In the genomic region with DNA sequence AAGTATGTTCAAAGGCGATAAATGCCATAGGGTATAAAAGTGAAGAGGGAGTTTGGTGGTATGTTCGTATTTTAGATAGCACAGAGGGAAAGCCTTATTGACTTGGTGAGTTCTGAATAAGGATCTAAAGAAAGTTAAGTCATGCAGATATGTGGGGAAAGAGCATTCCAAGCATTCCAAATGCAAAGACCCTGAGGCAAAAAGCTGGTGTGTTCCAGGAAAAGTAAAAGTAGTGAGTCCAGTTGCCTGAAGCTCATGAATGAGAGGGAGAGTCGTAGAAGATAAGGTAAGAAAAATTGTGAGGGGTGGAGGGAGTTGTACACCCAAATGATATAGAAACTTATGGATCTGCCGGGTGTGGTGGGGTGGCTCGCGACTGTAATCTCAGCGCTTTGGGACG, we compare ENCODE assay signal across 17 cellular contexts.
A peak's percentile ranks its signal among the peaks of the same experiment; 100 is the strongest.
DNase-seq lines count a peak whose midpoint lies in the region; ATAC-seq, FAIRE-seq and TF ChIP-seq lines count a peak whose summit lies in the region.
"Had no signal": no experiment of that assay in that cellular context is flagged by ENCODE, and none has a peak within 500 bp of the region (broad histone marks: within the 10 kb centered on the region; RNA-seq: fewer than 3 reads in every experiment).

No MANE protein-coding gene starts in this region.

- H3K4me3 Mint-ChIP-seq in MCF 10A (ENCODE audit: unreplicated experiment) (no peak overlapping the region), type B pancreatic cell (peak overlapping the region; percentile 39)
- H3K4me3 Mint-ChIP-seq: CD4-positive, CD25-positive, alpha-beta regulatory T cell had no signal

- intact Hi-C loops in MCF 10A (cut with micrococcal nuclease) (no loop called here), breast epithelium (cut with DNase I; ENCODE audit: low total_unique reads) (no loop called here), K562 (cut with micrococcal nuclease) (no loop called here)

- H3K79me2 ChIP-seq in K562 (ENCODE audit: control insufficient read depth, insufficient read depth, low read length): no peaks in the 10 kb centered on the region

- POLR2A ChIA-PET in MCF 10A (lab: Yijun Ruan, JAX): no interaction called here
- POLR2A ChIA-PET in K562 (lab: Yijun Ruan, JAX): no interaction called here

- H3K27ac ChIP-seq in breast epithelium (no peak overlapping the region), K562 (ENCODE audit: extremely low read depth, low read depth, low read length) (no peak overlapping the region)
- H3K27ac ChIP-seq: 22Rv1, transverse colon had no signal

- H3K9me3 ChIP-seq in breast epithelium (no peaks in the 10 kb centered on the region), K562 (replicated peaks; ENCODE audit: control insufficient read depth, insufficient read depth, low read depth, low read length) (no peaks in the 10 kb centered on the region), iPS-18c (ENCODE audit: control insufficient read depth, insufficient read depth, low read length) (no peaks in the 10 kb centered on the region)
- H3K9me3 ChIP-seq: MG63, SK-N-SH, transverse colon had no signal

- no peak overlapping the region for H3K4me2 ChIP-seq in K562 (ENCODE audit: insufficient read depth, low read length)
- H3K4me2 ChIP-seq: SK-N-SH had no signal

- no peaks in the 10 kb centered on the region for H4K20me1 ChIP-seq in K562 (replicated peaks; ENCODE audit: control insufficient read depth, insufficient read depth, low read length)

- H3K4me1 ChIP-seq in breast epithelium: no peaks in the 10 kb centered on the region
- H3K4me1 ChIP-seq in K562 (replicated peaks in 1 of 2; ENCODE audit: control insufficient read depth in 2 of 2, insufficient read depth in 2 of 2, low read length in 2 of 2): no peaks in the 10 kb centered on the region
- H3K4me1 ChIP-seq: transverse colon had no signal

- H3K9me3 Mint-ChIP-seq in MCF 10A (ENCODE audit: unreplicated experiment) (no peaks in the 10 kb centered on the region), type B pancreatic cell (peaks cover 4% of the 10 kb centered on the region)
- H3K9me3 Mint-ChIP-seq: CD4-positive, CD25-positive, alpha-beta regulatory T cell had no signal

- no peak overlapping the region for H2AFZ ChIP-seq in K562 (ENCODE audit: low read depth, low read length)

- no peak for TF ChIP-seq EP300 in K562 (IDR thresholded peaks at IDR 0.05; ENCODE audit: low read length)

- H3K36me3 ChIP-seq in breast epithelium (no peaks in the 10 kb centered on the region), K562 (ENCODE audit: control insufficient read depth, insufficient read depth, low read length) (no peaks in the 10 kb centered on the region)
- H3K36me3 ChIP-seq: MG63, transverse colon had no signal

- H3K4me1 Mint-ChIP-seq in MCF 10A (ENCODE audit: insufficient read depth, unreplicated experiment) (no peaks in the 10 kb centered on the region), type B pancreatic cell (ENCODE audit: unreplicated experiment) (peaks cover 11% of the 10 kb centered on the region)
- H3K4me1 Mint-ChIP-seq: CD4-positive, CD25-positive, alpha-beta regulatory T cell had no signal

- peak; percentile 21 for DNase-seq in MCF 10A (ENCODE audit: unreplicated experiment)
- DNase-seq in breast epithelium (ENCODE audit: low spot score in 2 of 2): no peak
- DNase-seq in K562 (ENCODE audit: extremely low read depth in 1 of 4, low spot score in 3 of 4): peak in 1 of 4 experiments; percentile 3
- no peak for DNase-seq in type B pancreatic cell (ENCODE audit: extremely low spot score, unreplicated experiment)
- DNase-seq in NCI-H146 (lab: John Stamatoyannopoulos, UW): no peak
- no peak for DNase-seq in activated CD4-positive, alpha-beta T cell treated with anti-CD3 and anti-CD28 coated beads, Interleukin-2, amount 50 U/mL, for 1 hour
- DNase-seq: activated gamma-delta T cell treated with Interleukin-2 at 50 U/mL for 16 hours; CD4-positive, CD25-positive, alpha-beta regulatory T cell; GF-D8; MG63; SK-N-SH; stimulated activated CD4-positive, alpha-beta T cell treated with anti-CD3 and anti-CD28 coated beads, Interleukin-4, amount 100 ng/mL, for 1 hour; transverse colon had no signal

- H3K27me3 ChIP-seq in breast epithelium: peaks cover 0 to 19% of the 10 kb centered on the region in 2 donors
- no peaks in the 10 kb centered on the region for H3K27me3 ChIP-seq in K562 (ENCODE audit: control insufficient read depth in 2 of 2, insufficient read depth in 2 of 2, low read length in 2 of 2)
- H3K27me3 ChIP-seq: MG63, transverse colon had no signal

- BruUV-seq in MCF 10A (replicated peaks; lab: Mats Ljungman, UMichigan): no TSS peak
- no TSS peak for BruUV-seq in K562 (replicated peaks; lab: Mats Ljungman, UMichigan)

- peaks cover 18% of the 10 kb centered on the region for H3K27me3 Mint-ChIP-seq in MCF 10A (ENCODE audit: insufficient read depth, unreplicated experiment)
- no peaks in the 10 kb centered on the region for H3K27me3 Mint-ChIP-seq in type B pancreatic cell
- H3K27me3 Mint-ChIP-seq: CD4-positive, CD25-positive, alpha-beta regulatory T cell had no signal

- H3K9ac ChIP-seq in K562 (ENCODE audit: insufficient read depth in 1 of 2, low read depth in 2 of 2, low read length in 2 of 2): no peak overlapping the region
- H3K9ac ChIP-seq: SK-N-SH had no signal

- peaks cover 5% of the 10 kb centered on the region for H3K36me3 Mint-ChIP-seq in MCF 10A (ENCODE audit: insufficient read depth, unreplicated experiment)
- peaks cover 4% of the 10 kb centered on the region for H3K36me3 Mint-ChIP-seq in type B pancreatic cell
- H3K36me3 Mint-ChIP-seq: CD4-positive, CD25-positive, alpha-beta regulatory T cell had no signal

- H3K27ac Mint-ChIP-seq in MCF 10A (ENCODE audit: low read depth, unreplicated experiment): no peak overlapping the region
- peak overlapping the region; percentile 65 for H3K27ac Mint-ChIP-seq in type B pancreatic cell
- H3K27ac Mint-ChIP-seq: CD4-positive, CD25-positive, alpha-beta regulatory T cell had no signal

- TF ChIP-seq CTCF in MCF 10A (IDR thresholded peaks at IDR 0.05; ENCODE audit: unreplicated experiment): no peak
- no peak for TF ChIP-seq CTCF in breast epithelium (IDR thresholded peaks at IDR 0.05)
- no peak for TF ChIP-seq CTCF in K562 (IDR thresholded peaks at IDR 0.05 in 2 of 3, conservative IDR thresholded peaks at IDR 0.05 in 1 of 3; ENCODE audit: insufficient read depth in 2 of 3, low read depth in 1 of 3, low read length in 3 of 3)
- TF ChIP-seq CTCF in type B pancreatic cell (conservative IDR thresholded peaks at IDR 0.05): no peak

- FAIRE-seq in K562 (lab: Jason Lieb, UNC): no peak

- in situ Hi-C loops in K562 (cut with MboI): no loop called here

- WGBS in K562 (ENCODE audit: insufficient coverage, low coverage, missing lambda C conversion rate): 4% methylated on average over 8 of the region's 8 CpGs

- TF ChIP-seq RAD21 in K562 (CRISPR knock-in tag; conservative IDR thresholded peaks at IDR 0.05 in 1 of 2, IDR thresholded peaks at IDR 0.05 in 1 of 2): no peak

- TF ChIP-seq POLR2A in breast epithelium (IDR thresholded peaks at IDR 0.05) (no peak), K562 (conservative IDR thresholded peaks at IDR 0.05) (no peak)

- CTCF ChIA-PET in MCF 10A (lab: Yijun Ruan, JAX) (interaction anchor here (0.9 kb wide), 1 partner anchor 326 kb away, joined by 3 read pairs; no protein-coding TSS in a partner anchor), K562 (lab: Yijun Ruan, JAX; ENCODE audit: low intra/inter-chr PET ratio) (no interaction called here)

- no peaks in the 10 kb centered on the region for H3K9me1 ChIP-seq in K562 (ENCODE audit: control insufficient read depth, insufficient read depth, low read length)

- ATAC-seq in K562: peak; percentile 36; the same call in 1 of the 3 replicates
- ATAC-seq in HG02759 (IDR thresholded peaks at IDR 0.05; ENCODE audit: unreplicated experiment): no peak
- ATAC-seq: sciatic nerve had no signal

- H3K4me3 ChIP-seq in breast epithelium (no peak overlapping the region), K562 (no peak overlapping the region), iPS-18c (ENCODE audit: insufficient read depth, low read depth, low read length) (peak overlapping the region; percentile 57)
- H3K4me3 ChIP-seq: MG63, transverse colon had no signal

TF ChIP-seq in K562, 482 proteins besides CTCF, POLR2A, EP300 and RAD21 (continues in another document):
- no peak for TF ChIP-seq NFRKB (IDR thresholded peaks at IDR 0.05; ENCODE audit: low read depth)
- TF ChIP-seq HCFC1 (IDR thresholded peaks at IDR 0.05; ENCODE audit: low read depth, low read length): no peak
- TF ChIP-seq TCFL5 (CRISPR knock-in tag; conservative IDR thresholded peaks at IDR 0.05): no peak
- TF ChIP-seq ETV6 (IDR thresholded peaks at IDR 0.05; ENCODE audit: borderline replicate concordance in 1 of 2, low read depth in 2 of 2, low read length in 1 of 2): no peak
- no peak for TF ChIP-seq ETV6 (CRISPR knock-in tag; IDR thresholded peaks at IDR 0.05; ENCODE audit: borderline replicate concordance)
- no peak for TF ChIP-seq ZNF174 (CRISPR knock-in tag; IDR thresholded peaks at IDR 0.05)
- no peak for TF ChIP-seq HNRNPLL (IDR thresholded peaks at IDR 0.05; ENCODE audit: low read depth, low read length, poor library complexity, severe bottlenecking)
- TF ChIP-seq, protein P1, sequence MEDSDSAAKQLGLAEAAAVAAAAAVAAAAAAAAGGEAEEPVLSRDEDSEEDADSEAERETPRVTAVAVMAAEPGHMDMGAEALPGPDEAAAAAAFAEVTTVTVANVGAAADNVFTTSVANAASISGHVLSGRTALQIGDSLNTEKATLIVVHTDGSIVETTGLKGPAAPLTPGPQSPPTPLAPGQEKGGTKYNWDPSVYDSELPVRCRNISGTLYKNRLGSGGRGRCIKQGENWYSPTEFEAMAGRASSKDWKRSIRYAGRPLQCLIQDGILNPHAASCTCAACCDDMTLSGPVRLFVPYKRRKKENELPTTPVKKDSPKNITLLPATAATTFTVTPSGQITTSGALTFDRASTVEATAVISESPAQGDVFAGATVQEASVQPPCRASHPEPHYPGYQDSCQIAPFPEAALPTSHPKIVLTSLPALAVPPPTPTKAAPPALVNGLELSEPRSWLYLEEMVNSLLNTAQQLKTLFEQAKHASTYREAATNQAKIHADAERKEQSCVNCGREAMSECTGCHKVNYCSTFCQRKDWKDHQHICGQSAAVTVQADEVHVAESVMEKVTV (CRISPR knock-in tag; IDR thresholded peaks at IDR 0.05): no peak
- TF ChIP-seq MYNN (IDR thresholded peaks at IDR 0.05): no peak
- TF ChIP-seq MYNN (CRISPR knock-in tag; IDR thresholded peaks at IDR 0.05): no peak
- no peak for TF ChIP-seq BHLHE40 (IDR thresholded peaks at IDR 0.05; ENCODE audit: low read length)
- no peak for TF ChIP-seq EWSR1 (IDR thresholded peaks at IDR 0.05; ENCODE audit: borderline replicate concordance, low read depth, partially characterized antibody)
- TF ChIP-seq ZNF586 (CRISPR knock-in tag; conservative IDR thresholded peaks at IDR 0.05): no peak
- TF ChIP-seq CBX3 (IDR thresholded peaks at IDR 0.05; ENCODE audit: borderline replicate concordance in 1 of 2, low read length in 2 of 2): no peak
- no peak for TF ChIP-seq ILK (tag; IDR thresholded peaks at IDR 0.05; ENCODE audit: borderline replicate concordance, low read depth)
- TF ChIP-seq FOXK1 (CRISPR knock-in tag; IDR thresholded peaks at IDR 0.05; ENCODE audit: borderline replicate concordance): no peak
